In the genomic region with DNA sequence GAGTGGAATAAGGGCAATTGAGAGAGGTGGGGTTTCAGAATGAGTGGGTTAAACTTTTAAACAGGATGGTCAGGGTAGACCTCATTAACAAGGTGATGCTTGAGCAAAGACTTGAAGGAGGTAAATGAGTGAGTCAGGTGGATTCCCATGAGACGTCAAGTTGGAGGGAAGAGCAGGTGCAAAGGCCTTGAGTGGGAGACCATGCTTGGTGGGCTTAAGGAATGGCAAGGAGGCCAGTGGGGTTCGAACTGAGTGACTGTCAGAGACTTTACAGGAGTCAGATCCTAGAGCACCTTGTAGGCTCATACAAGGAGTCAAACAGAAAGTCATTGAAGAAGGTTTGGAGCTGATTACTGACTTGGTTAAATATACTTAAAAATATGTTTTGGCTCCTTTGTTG, we compare ENCODE assay signal across 28 cellular contexts.
"Had no signal": no experiment of that assay in that cellular context is flagged by ENCODE, and none has a peak within 500 bp of the region (broad histone marks: within the 10 kb centered on the region; RNA-seq: fewer than 3 reads in every experiment).

No MANE protein-coding gene starts in this region.

- ATAC-seq: stimulated activated effector memory CD8-positive, alpha-beta T cell treated with anti-CD3 and anti-CD28 coated beads, Interleukin-12 subunit alpha, Interleukin-12 subunit beta, amount 100 ng/mL, for 72 hours; stimulated activated memory B cell treated with anti-CD40 and anti-IgM and Interleukin-4, amounts not matched to agents 10 μg/mL and 1 μg/mL and 100 μg/mL, for 72 hours; stimulated activated naive B cell treated with anti-CD40 and anti-IgM and Interleukin-4, amounts not matched to agents 10 μg/mL and 1 μg/mL and 100 μg/mL, for 72 hours; stimulated activated naive CD8-positive, alpha-beta T cell treated with anti-CD3 and anti-CD28 coated beads, Interleukin-15, amount 100 ng/mL, for 72 hours; stimulated activated naive CD8-positive, alpha-beta T cell treated with anti-CD3 and anti-CD28 coated beads, Interleukin-15, Interleukin-2, amounts not matched to agents 100 U/mL and 50 U/mL, for 24 hours; upper lobe of right lung had no signal

- H3K27ac ChIP-seq: stomach, suprapubic skin, testis, thoracic aorta, thyroid gland, tibial artery, tibial nerve, transverse colon, upper lobe of left lung, upper lobe of right lung, uterus, vagina had no signal

- H3K4me3 Mint-ChIP-seq: stimulated activated effector memory CD8-positive, alpha-beta T cell treated with anti-CD3 and anti-CD28 coated beads, Interleukin-12 subunit alpha, Interleukin-12 subunit beta, amount 100 ng/mL, for 72 hours; stimulated activated memory B cell treated with anti-CD40 and anti-IgM and Interleukin-4, amounts not matched to agents 10 μg/mL and 1 μg/mL and 100 μg/mL, for 72 hours; stimulated activated naive B cell treated with anti-CD40 and anti-IgM and Interleukin-4, amounts not matched to agents 10 μg/mL and 1 μg/mL and 100 μg/mL, for 72 hours; stimulated activated naive CD8-positive, alpha-beta T cell treated with anti-CD3 and anti-CD28 coated beads, Interleukin-15, amount 100 ng/mL, for 72 hours; stimulated activated naive CD8-positive, alpha-beta T cell treated with anti-CD3 and anti-CD28 coated beads, Interleukin-15, Interleukin-2, amounts not matched to agents 100 ng/mL and 50 ng/mL, for 24 hours; type B pancreatic cell had no signal

- DNase-seq: stimulated activated CD4-positive, alpha-beta T cell treated with anti-CD3 and anti-CD28 coated beads, Interleukin-2, amount 100 ng/mL, for 48 hours; stimulated activated CD4-positive, alpha-beta T cell treated with anti-CD3 and anti-CD28 coated beads, Interleukin-4, amount 100 ng/mL, for 1 hour; stimulated activated CD4-positive, alpha-beta T cell treated with anti-CD3 and anti-CD28 coated beads, Interleukin-4, amount 100 ng/mL, for 24 hours; stimulated activated CD4-positive, alpha-beta T cell treated with anti-CD3 and anti-CD28 coated beads, Interleukin-4, amount 100 ng/mL, for 4 hours; stimulated activated CD8-positive, alpha-beta memory T cell treated with anti-CD3 and anti-CD28 coated beads, Interleukin-4, amount 100 ng/mL, for 48 hours; stimulated activated naive B cell treated with anti-CD40 and anti-IgM and Interleukin-4, amounts not matched to agents 10 μg/mL and 1 μg/mL and 100 μg/mL, for 72 hours; stimulated activated naive CD4-positive, alpha-beta T cell; stimulated activated naive CD4-positive, alpha-beta T cell treated with Interleukin-2 at 50 U/mL for 16 hours; stimulated activated naive CD8-positive, alpha-beta T cell treated with anti-CD3 and anti-CD28 coated beads, Interleukin-15, amount 100 ng/mL, for 72 hours; stimulated activated naive CD8-positive, alpha-beta T cell treated with anti-CD3 and anti-CD28 coated beads, Interleukin-15, Interleukin-2, amounts not matched to agents 100 U/mL and 50 U/mL, for 24 hours; stomach; substantia nigra; testis; thyroid gland; tibial artery; transverse colon; trophoblast cell; upper lobe of left lung; upper lobe of right lung; uterus had no signal

- H3K4me3 ChIP-seq: stomach, suprapubic skin, testis, thoracic aorta, thyroid gland, tibial artery, tibial nerve, transverse colon, upper lobe of left lung, upper lobe of right lung, uterus, vagina had no signal

- H3K27me3 ChIP-seq: stomach, suprapubic skin, testis, thyroid gland, tibial artery, tibial nerve, transverse colon, upper lobe of left lung, upper lobe of right lung, uterus, vagina had no signal

- H3K36me3 ChIP-seq: stomach, suprapubic skin, thoracic aorta, thyroid gland, tibial artery, tibial nerve, transverse colon, upper lobe of left lung, upper lobe of right lung, uterus, vagina had no signal

- H3K9me3 Mint-ChIP-seq: stimulated activated naive B cell treated with anti-CD40 and anti-IgM and Interleukin-4, amounts not matched to agents 10 μg/mL and 1 μg/mL and 100 μg/mL, for 72 hours; stimulated activated naive CD8-positive, alpha-beta T cell treated with anti-CD3 and anti-CD28 coated beads, Interleukin-15, amount 100 ng/mL, for 72 hours; stimulated activated naive CD8-positive, alpha-beta T cell treated with anti-CD3 and anti-CD28 coated beads, Interleukin-15, Interleukin-2, amounts not matched to agents 100 ng/mL and 50 ng/mL, for 24 hours; type B pancreatic cell had no signal

- H3K4me1 ChIP-seq: stomach, suprapubic skin, testis, thyroid gland, tibial artery, tibial nerve, transverse colon, upper lobe of left lung, upper lobe of right lung, uterus, vagina had no signal

- H3K4me1 Mint-ChIP-seq: stimulated activated effector memory CD8-positive, alpha-beta T cell treated with anti-CD3 and anti-CD28 coated beads, Interleukin-12 subunit alpha, Interleukin-12 subunit beta, amount 100 ng/mL, for 72 hours; stimulated activated memory B cell treated with anti-CD40 and anti-IgM and Interleukin-4, amounts not matched to agents 10 μg/mL and 1 μg/mL and 100 μg/mL, for 72 hours; stimulated activated naive B cell treated with anti-CD40 and anti-IgM and Interleukin-4, amounts not matched to agents 10 μg/mL and 1 μg/mL and 100 μg/mL, for 72 hours; stimulated activated naive CD8-positive, alpha-beta T cell treated with anti-CD3 and anti-CD28 coated beads, Interleukin-15, amount 100 ng/mL, for 72 hours had no signal

- H3K27ac Mint-ChIP-seq: stimulated activated effector memory CD8-positive, alpha-beta T cell treated with anti-CD3 and anti-CD28 coated beads, Interleukin-12 subunit alpha, Interleukin-12 subunit beta, amount 100 ng/mL, for 72 hours; stimulated activated memory B cell treated with anti-CD40 and anti-IgM and Interleukin-4, amounts not matched to agents 10 μg/mL and 1 μg/mL and 100 μg/mL, for 72 hours; stimulated activated naive B cell treated with anti-CD40 and anti-IgM and Interleukin-4, amounts not matched to agents 10 μg/mL and 1 μg/mL and 100 μg/mL, for 72 hours; stimulated activated naive CD8-positive, alpha-beta T cell treated with anti-CD3 and anti-CD28 coated beads, Interleukin-15, amount 100 ng/mL, for 72 hours; stimulated activated naive CD8-positive, alpha-beta T cell treated with anti-CD3 and anti-CD28 coated beads, Interleukin-15, Interleukin-2, amounts not matched to agents 100 ng/mL and 50 ng/mL, for 24 hours; type B pancreatic cell had no signal

- H3K27me3 Mint-ChIP-seq: stimulated activated memory B cell treated with anti-CD40 and anti-IgM and Interleukin-4, amounts not matched to agents 10 μg/mL and 1 μg/mL and 100 μg/mL, for 72 hours; stimulated activated naive B cell treated with anti-CD40 and anti-IgM and Interleukin-4, amounts not matched to agents 10 μg/mL and 1 μg/mL and 100 μg/mL, for 72 hours; stimulated activated naive CD8-positive, alpha-beta T cell treated with anti-CD3 and anti-CD28 coated beads, Interleukin-15, amount 100 ng/mL, for 72 hours; type B pancreatic cell had no signal

- H3K9me3 ChIP-seq: stomach, suprapubic skin, testis, thoracic aorta, thyroid gland, tibial artery, tibial nerve, transverse colon, upper lobe of left lung, upper lobe of right lung, uterus, vagina had no signal

- H3K36me3 Mint-ChIP-seq: stimulated activated effector memory CD8-positive, alpha-beta T cell treated with anti-CD3 and anti-CD28 coated beads, Interleukin-12 subunit alpha, Interleukin-12 subunit beta, amount 100 ng/mL, for 72 hours; stimulated activated memory B cell treated with anti-CD40 and anti-IgM and Interleukin-4, amounts not matched to agents 10 μg/mL and 1 μg/mL and 100 μg/mL, for 72 hours; stimulated activated naive B cell treated with anti-CD40 and anti-IgM and Interleukin-4, amounts not matched to agents 10 μg/mL and 1 μg/mL and 100 μg/mL, for 72 hours; type B pancreatic cell had no signal
